In genomic region chr4:145271194-145271593, GRCh38 we compare ENCODE assay signal across 30 cellular contexts.
"Had no signal": no experiment of that assay in that cellular context is flagged by ENCODE, and none has a peak within 500 bp of the region (broad histone marks: within the 10 kb centered on the region; RNA-seq: fewer than 3 reads in every experiment).

No MANE protein-coding gene starts in this region.

- H3K27ac ChIP-seq: ascending aorta, breast epithelium, cardiac muscle cell, colonic mucosa, epithelial cell of prostate, esophagus squamous epithelium, gastroesophageal sphincter had no signal

- H3K27me3 ChIP-seq: ascending aorta, breast epithelium, cardiac muscle cell, colonic mucosa, esophagus squamous epithelium, gastroesophageal sphincter had no signal

- FAIRE-seq: endometrium, endothelial cell of umbilical vein had no signal

- H3K9me3 Mint-ChIP-seq: activated CD4-positive, alpha-beta memory T cell treated with anti-CD3 and anti-CD28 coated beads for 36 hours; activated CD4-positive, alpha-beta T cell treated with anti-CD3 and anti-CD28 coated beads, Interleukin-2, amount 10 ng/mL, durations not matched to agents 24 days and 14 days; activated naive CD4-positive, alpha-beta T cell treated with anti-CD3 and anti-CD28 coated beads, Interleukin-2, amount 10 ng/mL, durations not matched to agents 7 days and 5 days; activated naive CD4-positive, alpha-beta T cell treated with anti-CD3 and anti-CD28 coated beads, Interleukin-2, amount 50 U/mL, for 72 hours; activated naive CD8-positive, alpha-beta T cell treated with anti-CD3 and anti-CD28 coated beads, Interleukin-2, amount 10 ng/mL, durations not matched to agents 7 days and 5 days had no signal

- ATAC-seq: activated CD4-positive, alpha-beta T cell treated with anti-CD3 and anti-CD28 coated beads for 36 hours; activated CD8-positive, alpha-beta memory T cell treated with anti-CD3 and anti-CD28 coated beads, Interleukin-2, amount 10 ng/mL, durations not matched to agents 7 days and 5 days; activated CD8-positive, alpha-beta T cell treated with anti-CD3 and anti-CD28 coated beads, Interleukin-2, amount 10 ng/mL, durations not matched to agents 7 days and 5 days; gastroesophageal sphincter had no signal

- H3K36me3 ChIP-seq: ascending aorta, breast epithelium, cardiac muscle cell, colonic mucosa, esophagus squamous epithelium, gastroesophageal sphincter had no signal

- H3K36me3 Mint-ChIP-seq: activated CD4-positive, alpha-beta memory T cell treated with anti-CD3 and anti-CD28 coated beads for 36 hours; activated CD8-positive, alpha-beta memory T cell treated with anti-CD3 and anti-CD28 coated beads, Interleukin-2, amount 10 ng/mL, durations not matched to agents 7 days and 5 days; activated naive CD4-positive, alpha-beta T cell treated with anti-CD3 and anti-CD28 coated beads, Interleukin-2, amount 10 ng/mL, durations not matched to agents 7 days and 5 days; activated naive CD4-positive, alpha-beta T cell treated with anti-CD3 and anti-CD28 coated beads, Interleukin-2, amount 50 U/mL, for 72 hours; activated naive CD8-positive, alpha-beta T cell treated with anti-CD3 and anti-CD28 coated beads, Interleukin-2, amount 10 ng/mL, durations not matched to agents 7 days and 5 days; brain had no signal

- H3K27ac Mint-ChIP-seq: activated CD4-positive, alpha-beta memory T cell treated with anti-CD3 and anti-CD28 coated beads for 36 hours; activated CD4-positive, alpha-beta T cell treated with anti-CD3 and anti-CD28 coated beads for 36 hours; activated CD4-positive, alpha-beta T cell treated with anti-CD3 and anti-CD28 coated beads, Interleukin-2, amount 10 ng/mL, durations not matched to agents 24 days and 14 days; activated CD8-positive, alpha-beta memory T cell treated with anti-CD3 and anti-CD28 coated beads, Interleukin-2, amount 10 ng/mL, durations not matched to agents 7 days and 5 days; activated CD8-positive, alpha-beta T cell treated with anti-CD3 and anti-CD28 coated beads, Interleukin-2, amount 10 ng/mL, durations not matched to agents 7 days and 5 days; activated naive CD4-positive, alpha-beta T cell treated with anti-CD3 and anti-CD28 coated beads, Interleukin-2, amount 10 ng/mL, durations not matched to agents 7 days and 5 days; activated naive CD4-positive, alpha-beta T cell treated with anti-CD3 and anti-CD28 coated beads, Interleukin-2, amount 50 U/mL, for 72 hours; activated naive CD8-positive, alpha-beta T cell treated with anti-CD3 and anti-CD28 coated beads, Interleukin-2, amount 10 ng/mL, durations not matched to agents 7 days and 5 days; brain had no signal

- H3K27me3 Mint-ChIP-seq: activated CD4-positive, alpha-beta memory T cell treated with anti-CD3 and anti-CD28 coated beads for 36 hours; activated CD4-positive, alpha-beta T cell treated with anti-CD3 and anti-CD28 coated beads for 36 hours; activated CD4-positive, alpha-beta T cell treated with anti-CD3 and anti-CD28 coated beads, Interleukin-2, amount 10 ng/mL, durations not matched to agents 24 days and 14 days; activated naive CD4-positive, alpha-beta T cell treated with anti-CD3 and anti-CD28 coated beads, Interleukin-2, amount 10 ng/mL, durations not matched to agents 7 days and 5 days; activated naive CD8-positive, alpha-beta T cell treated with anti-CD3 and anti-CD28 coated beads, Interleukin-2, amount 10 ng/mL, durations not matched to agents 7 days and 5 days had no signal

- DNase-seq: activated CD4-positive, alpha-beta T cell treated with anti-CD3 and anti-CD28 coated beads for 36 hours; activated CD4-positive, alpha-beta T cell treated with anti-CD3 and anti-CD28 coated beads, Interleukin-2, amount 10 ng/mL, durations not matched to agents 24 days and 14 days; activated CD4-positive, CD25-positive, alpha-beta regulatory T cell; activated CD4-positive, CD25-positive, alpha-beta regulatory T cell treated with anti-CD3 and anti-CD28 coated beads, Interleukin-2, amount 50 U/mL, for 72 hours; activated CD8-positive, alpha-beta memory T cell treated with anti-CD3 and anti-CD28 coated beads, Interleukin-2, amount 10 ng/mL, durations not matched to agents 7 days and 5 days; activated CD8-positive, alpha-beta memory T cell treated with anti-CD3 and anti-CD28 coated beads, Interleukin-2, amount 50 U/mL, for 4 hours; activated CD8-positive, alpha-beta T cell treated with anti-CD3 and anti-CD28 coated beads, Interleukin-2, amount 10 ng/mL, durations not matched to agents 7 days and 5 days; activated gamma-delta T cell; activated naive CD4-positive, alpha-beta T cell; activated naive CD4-positive, alpha-beta T cell treated with anti-CD3 and anti-CD28 coated beads, Interleukin-2, amount 10 ng/mL, durations not matched to agents 7 days and 5 days; activated naive CD8-positive, alpha-beta T cell treated with anti-CD3 and anti-CD28 coated beads, Interleukin-2, amount 10 ng/mL, durations not matched to agents 7 days and 5 days; activated T-cell treated with anti-CD3 and anti-CD28 coated beads, Interleukin-2, amount 50 U/mL, for 1 hour; activated T-cell treated with anti-CD3 and anti-CD28 coated beads, Interleukin-2, amount 50 U/mL, for 48 hours; central memory CD4-positive, alpha-beta T cell; cerebellar nuclear complex; colonic mucosa; effector CD8-positive, alpha-beta T cell; esophagus squamous epithelium; foreskin melanocyte; T-helper 2 cell had no signal

- H3K4me1 Mint-ChIP-seq: activated CD4-positive, alpha-beta T cell treated with anti-CD3 and anti-CD28 coated beads for 36 hours; activated CD4-positive, alpha-beta T cell treated with anti-CD3 and anti-CD28 coated beads, Interleukin-2, amount 10 ng/mL, durations not matched to agents 24 days and 14 days; activated CD8-positive, alpha-beta memory T cell treated with anti-CD3 and anti-CD28 coated beads, Interleukin-2, amount 10 ng/mL, durations not matched to agents 7 days and 5 days; activated naive CD4-positive, alpha-beta T cell treated with anti-CD3 and anti-CD28 coated beads, Interleukin-2, amount 10 ng/mL, durations not matched to agents 7 days and 5 days; activated naive CD8-positive, alpha-beta T cell treated with anti-CD3 and anti-CD28 coated beads, Interleukin-2, amount 10 ng/mL, durations not matched to agents 7 days and 5 days; brain had no signal

- H3K4me3 ChIP-seq: ascending aorta, breast epithelium, cardiac muscle cell, colonic mucosa, esophagus squamous epithelium, gastroesophageal sphincter had no signal

- H3K9me3 ChIP-seq: ascending aorta, breast epithelium, colonic mucosa, esophagus squamous epithelium, gastroesophageal sphincter had no signal

- H3K4me1 ChIP-seq: ascending aorta, breast epithelium, colonic mucosa, esophagus squamous epithelium, gastroesophageal sphincter had no signal

- H3K4me3 Mint-ChIP-seq: activated CD4-positive, alpha-beta memory T cell treated with anti-CD3 and anti-CD28 coated beads for 36 hours; activated CD4-positive, alpha-beta T cell treated with anti-CD3 and anti-CD28 coated beads for 36 hours; activated CD4-positive, alpha-beta T cell treated with anti-CD3 and anti-CD28 coated beads, Interleukin-2, amount 10 ng/mL, durations not matched to agents 24 days and 14 days; activated CD8-positive, alpha-beta memory T cell treated with anti-CD3 and anti-CD28 coated beads, Interleukin-2, amount 10 ng/mL, durations not matched to agents 7 days and 5 days; activated CD8-positive, alpha-beta T cell treated with anti-CD3 and anti-CD28 coated beads, Interleukin-2, amount 10 ng/mL, durations not matched to agents 7 days and 5 days; activated naive CD4-positive, alpha-beta T cell treated with anti-CD3 and anti-CD28 coated beads, Interleukin-2, amount 10 ng/mL, durations not matched to agents 7 days and 5 days; activated naive CD8-positive, alpha-beta T cell treated with anti-CD3 and anti-CD28 coated beads, Interleukin-2, amount 10 ng/mL, durations not matched to agents 7 days and 5 days; brain had no signal
